In genomic region chrX:17474892-17475291, GRCh38 we compare ENCODE assay signal across 17 cellular contexts.
DNase-seq lines count a peak whose midpoint lies in the region; ATAC-seq and TF ChIP-seq lines count a peak whose summit lies in the region.
"Had no signal": no experiment of that assay in that cellular context is flagged by ENCODE, and none has a peak within 500 bp of the region (broad histone marks: within the 10 kb centered on the region; RNA-seq: fewer than 3 reads in every experiment).

No MANE protein-coding gene starts in this region.

- DNase-seq in A172 (ENCODE audit: low spot score) (peak; percentile 87), GM03348 (ENCODE audit: low spot score) (peak; percentile 24), kidney glomerular epithelial cell (lab: John Stamatoyannopoulos, UW) (peak; percentile 10), NCI-H2227 treated with DMSO at 0.1 percent for 48 hours (lab: John Stamatoyannopoulos, UW) (no peak), mesenteric fat pad (ENCODE audit: low spot score) (no peak)
- DNase-seq: activated B cell treated with CpG ODN at 0.5 μM for 24 hours; activated effector memory CD4-positive, alpha-beta T cell treated with Interleukin-2 at 50 U/mL for 16 hours; amniotic stem cell; NCI-H1930; NCI-H524; T-helper 1 cell; trophoblast cell had no signal

- ATAC-seq in SK-N-SH treated with all-trans-retinoic acid at 6 μM for 48 hours (peak; percentile 82), HG03159 (IDR thresholded peaks at IDR 0.05; ENCODE audit: unreplicated experiment) (no peak), HG02981 (IDR thresholded peaks at IDR 0.05; ENCODE audit: unreplicated experiment) (no peak)
- ATAC-seq: Panc1; stimulated activated effector memory CD8-positive, alpha-beta T cell treated with anti-CD3 and anti-CD28 coated beads, Interleukin-12 subunit alpha, Interleukin-12 subunit beta, amount 100 ng/mL, for 72 hours had no signal

TF ChIP-seq in SK-N-SH treated with all-trans-retinoic acid at 6 μM for 48 hours, 23 proteins besides CTCF, POLR2A, EP300 and RAD21:
- TF ChIP-seq ZFP30 (CRISPR knock-in tag; IDR thresholded peaks at IDR 0.05) (no peak), ISL1 (CRISPR knock-in tag; IDR thresholded peaks at IDR 0.05) (no peak), TSHZ2 (CRISPR knock-in tag; IDR thresholded peaks at IDR 0.05) (no peak), SNAI2 (CRISPR knock-in tag; IDR thresholded peaks at IDR 0.05) (no peak), RARB (CRISPR knock-in tag; IDR thresholded peaks at IDR 0.05) (no peak)
- TF ChIP-seq, protein P1, sequence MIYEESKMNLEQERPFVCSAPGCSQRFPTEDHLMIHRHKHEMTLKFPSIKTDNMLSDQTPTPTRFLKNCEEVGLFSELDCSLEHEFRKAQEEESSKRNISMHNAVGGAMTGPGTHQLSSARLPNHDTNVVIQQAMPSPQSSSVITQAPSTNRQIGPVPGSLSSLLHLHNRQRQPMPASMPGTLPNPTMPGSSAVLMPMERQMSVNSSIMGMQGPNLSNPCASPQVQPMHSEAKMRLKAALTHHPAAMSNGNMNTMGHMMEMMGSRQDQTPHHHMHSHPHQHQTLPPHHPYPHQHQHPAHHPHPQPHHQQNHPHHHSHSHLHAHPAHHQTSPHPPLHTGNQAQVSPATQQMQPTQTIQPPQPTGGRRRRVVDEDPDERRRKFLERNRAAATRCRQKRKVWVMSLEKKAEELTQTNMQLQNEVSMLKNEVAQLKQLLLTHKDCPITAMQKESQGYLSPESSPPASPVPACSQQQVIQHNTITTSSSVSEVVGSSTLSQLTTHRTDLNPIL (CRISPR knock-in tag; IDR thresholded peaks at IDR 0.05; ENCODE audit: low read depth): no peak
- TF ChIP-seq, protein P2, sequence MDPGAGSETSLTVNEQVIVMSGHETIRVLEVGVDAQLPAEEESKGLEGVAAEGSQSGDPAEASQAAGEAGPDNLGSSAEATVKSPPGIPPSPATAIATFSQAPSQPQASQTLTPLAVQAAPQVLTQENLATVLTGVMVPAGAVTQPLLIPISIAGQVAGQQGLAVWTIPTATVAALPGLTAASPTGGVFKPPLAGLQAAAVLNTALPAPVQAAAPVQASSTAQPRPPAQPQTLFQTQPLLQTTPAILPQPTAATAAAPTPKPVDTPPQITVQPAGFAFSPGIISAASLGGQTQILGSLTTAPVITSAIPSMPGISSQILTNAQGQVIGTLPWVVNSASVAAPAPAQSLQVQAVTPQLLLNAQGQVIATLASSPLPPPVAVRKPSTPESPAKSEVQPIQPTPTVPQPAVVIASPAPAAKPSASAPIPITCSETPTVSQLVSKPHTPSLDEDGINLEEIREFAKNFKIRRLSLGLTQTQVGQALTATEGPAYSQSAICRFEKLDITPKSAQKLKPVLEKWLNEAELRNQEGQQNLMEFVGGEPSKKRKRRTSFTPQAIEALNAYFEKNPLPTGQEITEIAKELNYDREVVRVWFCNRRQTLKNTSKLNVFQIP (CRISPR knock-in tag; IDR thresholded peaks at IDR 0.05; ENCODE audit: borderline replicate concordance, low read depth): no peak

Comparison
In these comparisons a context has a peak if more than half of its experiments do, and no peak if none do; other contexts are left out.
1. DNase-seq: peak in A172 (single experiment), GM03348 (single experiment) and kidney glomerular epithelial cell (single experiment); none in NCI-H2227 treated with DMSO at 0.1 percent for 48 hours (single experiment) and mesenteric fat pad (single experiment).